1 cellular context compared by ENCODE assay signal in the genomic region with DNA sequence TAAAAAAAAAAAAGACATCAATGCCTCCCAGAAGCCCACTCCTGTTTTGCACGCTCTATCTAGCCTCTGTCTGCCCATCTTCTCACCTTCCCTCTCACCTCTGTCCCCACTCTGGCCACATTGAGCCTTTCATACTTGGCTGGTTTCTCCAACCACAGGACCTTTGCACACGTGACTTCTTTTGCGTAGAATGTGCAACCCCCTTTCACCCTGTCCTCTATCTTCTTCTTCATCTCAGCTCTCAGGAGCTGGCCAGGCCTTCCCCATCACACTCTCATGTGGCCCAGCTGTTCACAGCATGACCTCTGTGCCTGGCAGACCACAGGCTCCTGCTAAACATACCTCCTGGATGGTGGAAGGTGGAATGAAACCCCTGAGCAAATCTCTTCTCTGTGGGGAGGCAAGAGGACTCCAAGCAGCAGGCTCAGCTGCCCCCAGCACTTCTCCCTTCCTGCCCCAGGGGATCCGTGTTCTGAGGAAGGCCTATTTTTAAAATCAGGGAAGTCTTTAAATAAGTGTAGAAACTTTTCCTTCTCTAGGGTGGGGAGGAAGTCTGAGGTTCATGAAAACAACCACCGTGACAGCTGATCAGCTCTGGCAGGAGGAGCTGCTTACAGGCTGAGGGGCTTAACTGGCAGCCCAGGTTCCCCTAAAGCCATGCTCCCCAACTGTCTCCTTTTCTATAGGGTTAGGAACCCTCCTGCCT.
A peak's percentile ranks its signal among the peaks of the same experiment; 100 is the strongest.
TF ChIP-seq lines count a peak whose summit lies in the region.

No MANE protein-coding gene starts in this region.

TF ChIP-seq in GM12878, 131 proteins besides CTCF, POLR2A, EP300 and RAD21 (continued from another document and continues in another):
- TF ChIP-seq, protein P1, sequence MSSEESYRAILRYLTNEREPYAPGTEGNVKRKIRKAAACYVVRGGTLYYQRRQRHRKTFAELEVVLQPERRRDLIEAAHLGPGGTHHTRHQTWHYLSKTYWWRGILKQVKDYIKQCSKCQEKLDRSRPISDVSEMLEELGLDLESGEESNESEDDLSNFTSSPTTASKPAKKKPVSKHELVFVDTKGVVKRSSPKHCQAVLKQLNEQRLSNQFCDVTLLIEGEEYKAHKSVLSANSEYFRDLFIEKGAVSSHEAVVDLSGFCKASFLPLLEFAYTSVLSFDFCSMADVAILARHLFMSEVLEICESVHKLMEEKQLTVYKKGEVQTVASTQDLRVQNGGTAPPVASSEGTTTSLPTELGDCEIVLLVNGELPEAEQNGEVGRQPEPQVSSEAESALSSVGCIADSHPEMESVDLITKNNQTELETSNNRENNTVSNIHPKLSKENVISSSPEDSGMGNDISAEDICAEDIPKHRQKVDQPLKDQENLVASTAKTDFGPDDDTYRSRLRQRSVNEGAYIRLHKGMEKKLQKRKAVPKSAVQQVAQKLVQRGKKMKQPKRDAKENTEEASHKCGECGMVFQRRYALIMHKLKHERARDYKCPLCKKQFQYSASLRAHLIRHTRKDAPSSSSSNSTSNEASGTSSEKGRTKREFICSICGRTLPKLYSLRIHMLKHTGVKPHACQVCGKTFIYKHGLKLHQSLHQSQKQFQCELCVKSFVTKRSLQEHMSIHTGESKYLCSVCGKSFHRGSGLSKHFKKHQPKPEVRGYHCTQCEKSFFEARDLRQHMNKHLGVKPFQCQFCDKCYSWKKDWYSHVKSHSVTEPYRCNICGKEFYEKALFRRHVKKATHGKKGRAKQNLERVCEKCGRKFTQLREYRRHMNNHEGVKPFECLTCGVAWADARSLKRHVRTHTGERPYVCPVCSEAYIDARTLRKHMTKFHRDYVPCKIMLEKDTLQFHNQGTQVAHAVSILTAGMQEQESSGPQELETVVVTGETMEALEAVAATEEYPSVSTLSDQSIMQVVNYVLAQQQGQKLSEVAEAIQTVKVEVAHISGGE (CRISPR knock-in tag; IDR thresholded peaks at IDR 0.05) = no peak
- peak; percentile 96 to 97 for TF ChIP-seq IKZF2 (IDR thresholded peaks at IDR 0.05)
- TF ChIP-seq, protein P2, sequence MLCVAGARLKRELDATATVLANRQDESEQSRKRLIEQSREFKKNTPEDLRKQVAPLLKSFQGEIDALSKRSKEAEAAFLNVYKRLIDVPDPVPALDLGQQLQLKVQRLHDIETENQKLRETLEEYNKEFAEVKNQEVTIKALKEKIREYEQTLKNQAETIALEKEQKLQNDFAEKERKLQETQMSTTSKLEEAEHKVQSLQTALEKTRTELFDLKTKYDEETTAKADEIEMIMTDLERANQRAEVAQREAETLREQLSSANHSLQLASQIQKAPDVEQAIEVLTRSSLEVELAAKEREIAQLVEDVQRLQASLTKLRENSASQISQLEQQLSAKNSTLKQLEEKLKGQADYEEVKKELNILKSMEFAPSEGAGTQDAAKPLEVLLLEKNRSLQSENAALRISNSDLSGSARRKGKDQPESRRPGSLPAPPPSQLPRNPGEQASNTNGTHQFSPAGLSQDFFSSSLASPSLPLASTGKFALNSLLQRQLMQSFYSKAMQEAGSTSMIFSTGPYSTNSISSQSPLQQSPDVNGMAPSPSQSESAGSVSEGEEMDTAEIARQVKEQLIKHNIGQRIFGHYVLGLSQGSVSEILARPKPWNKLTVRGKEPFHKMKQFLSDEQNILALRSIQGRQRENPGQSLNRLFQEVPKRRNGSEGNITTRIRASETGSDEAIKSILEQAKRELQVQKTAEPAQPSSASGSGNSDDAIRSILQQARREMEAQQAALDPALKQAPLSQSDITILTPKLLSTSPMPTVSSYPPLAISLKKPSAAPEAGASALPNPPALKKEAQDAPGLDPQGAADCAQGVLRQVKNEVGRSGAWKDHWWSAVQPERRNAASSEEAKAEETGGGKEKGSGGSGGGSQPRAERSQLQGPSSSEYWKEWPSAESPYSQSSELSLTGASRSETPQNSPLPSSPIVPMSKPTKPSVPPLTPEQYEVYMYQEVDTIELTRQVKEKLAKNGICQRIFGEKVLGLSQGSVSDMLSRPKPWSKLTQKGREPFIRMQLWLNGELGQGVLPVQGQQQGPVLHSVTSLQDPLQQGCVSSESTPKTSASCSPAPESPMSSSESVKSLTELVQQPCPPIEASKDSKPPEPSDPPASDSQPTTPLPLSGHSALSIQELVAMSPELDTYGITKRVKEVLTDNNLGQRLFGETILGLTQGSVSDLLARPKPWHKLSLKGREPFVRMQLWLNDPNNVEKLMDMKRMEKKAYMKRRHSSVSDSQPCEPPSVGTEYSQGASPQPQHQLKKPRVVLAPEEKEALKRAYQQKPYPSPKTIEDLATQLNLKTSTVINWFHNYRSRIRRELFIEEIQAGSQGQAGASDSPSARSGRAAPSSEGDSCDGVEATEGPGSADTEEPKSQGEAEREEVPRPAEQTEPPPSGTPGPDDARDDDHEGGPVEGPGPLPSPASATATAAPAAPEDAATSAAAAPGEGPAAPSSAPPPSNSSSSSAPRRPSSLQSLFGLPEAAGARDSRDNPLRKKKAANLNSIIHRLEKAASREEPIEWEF (IDR thresholded peaks at IDR 0.05; ENCODE audit: insufficient replicate concordance, low read depth, low read length) = peak; percentile 1
- TF ChIP-seq, protein P3, sequence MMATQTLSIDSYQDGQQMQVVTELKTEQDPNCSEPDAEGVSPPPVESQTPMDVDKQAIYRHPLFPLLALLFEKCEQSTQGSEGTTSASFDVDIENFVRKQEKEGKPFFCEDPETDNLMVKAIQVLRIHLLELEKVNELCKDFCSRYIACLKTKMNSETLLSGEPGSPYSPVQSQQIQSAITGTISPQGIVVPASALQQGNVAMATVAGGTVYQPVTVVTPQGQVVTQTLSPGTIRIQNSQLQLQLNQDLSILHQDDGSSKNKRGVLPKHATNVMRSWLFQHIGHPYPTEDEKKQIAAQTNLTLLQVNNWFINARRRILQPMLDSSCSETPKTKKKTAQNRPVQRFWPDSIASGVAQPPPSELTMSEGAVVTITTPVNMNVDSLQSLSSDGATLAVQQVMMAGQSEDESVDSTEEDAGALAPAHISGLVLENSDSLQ (IDR thresholded peaks at IDR 0.05) = peak; percentile 37
- no peak for TF ChIP-seq ASH2L (IDR thresholded peaks at IDR 0.05; ENCODE audit: borderline replicate concordance, low read depth)
- TF ChIP-seq, protein P4, sequence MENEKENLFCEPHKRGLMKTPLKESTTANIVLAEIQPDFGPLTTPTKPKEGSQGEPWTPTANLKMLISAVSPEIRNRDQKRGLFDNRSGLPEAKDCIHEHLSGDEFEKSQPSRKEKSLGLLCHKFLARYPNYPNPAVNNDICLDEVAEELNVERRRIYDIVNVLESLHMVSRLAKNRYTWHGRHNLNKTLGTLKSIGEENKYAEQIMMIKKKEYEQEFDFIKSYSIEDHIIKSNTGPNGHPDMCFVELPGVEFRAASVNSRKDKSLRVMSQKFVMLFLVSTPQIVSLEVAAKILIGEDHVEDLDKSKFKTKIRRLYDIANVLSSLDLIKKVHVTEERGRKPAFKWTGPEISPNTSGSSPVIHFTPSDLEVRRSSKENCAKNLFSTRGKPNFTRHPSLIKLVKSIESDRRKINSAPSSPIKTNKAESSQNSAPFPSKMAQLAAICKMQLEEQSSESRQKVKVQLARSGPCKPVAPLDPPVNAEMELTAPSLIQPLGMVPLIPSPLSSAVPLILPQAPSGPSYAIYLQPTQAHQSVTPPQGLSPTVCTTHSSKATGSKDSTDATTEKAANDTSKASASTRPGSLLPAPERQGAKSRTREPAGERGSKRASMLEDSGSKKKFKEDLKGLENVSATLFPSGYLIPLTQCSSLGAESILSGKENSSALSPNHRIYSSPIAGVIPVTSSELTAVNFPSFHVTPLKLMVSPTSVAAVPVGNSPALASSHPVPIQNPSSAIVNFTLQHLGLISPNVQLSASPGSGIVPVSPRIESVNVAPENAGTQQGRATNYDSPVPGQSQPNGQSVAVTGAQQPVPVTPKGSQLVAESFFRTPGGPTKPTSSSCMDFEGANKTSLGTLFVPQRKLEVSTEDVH (IDR thresholded peaks at IDR 0.05; ENCODE audit: low read depth, partially characterized antibody) = peak; percentile 39
- TF ChIP-seq SIN3A (IDR thresholded peaks at IDR 0.05; ENCODE audit: low read depth, low read length) = 0 out of 2 replicates have a peak, but pooled peaks have one; percentile 71
- TF ChIP-seq STAT1 (conservative IDR thresholded peaks at IDR 0.05) = no peak; the same call in 1 of the 2 replicates
- peak; percentile 40; the same call in 1 of the 3 replicates for TF ChIP-seq POU2F2 (IDR thresholded peaks at IDR 0.05; ENCODE audit: borderline replicate concordance, low read depth, low read length)
- TF ChIP-seq MXI1 (IDR thresholded peaks at IDR 0.05; ENCODE audit: low read depth, low read length) = peak; percentile 64
- TF ChIP-seq SP1 (IDR thresholded peaks at IDR 0.05; ENCODE audit: low read depth, low read length) = no peak
- TF ChIP-seq DPF2 (IDR thresholded peaks at IDR 0.05) = peak; percentile 61; the same call in 1 of the 2 replicates
- TF ChIP-seq PML (IDR thresholded peaks at IDR 0.05; ENCODE audit: low read length) = peak; percentile 26
- peak; percentile 18; the same call in 1 of the 2 replicates for TF ChIP-seq TCF3 (IDR thresholded peaks at IDR 0.05; ENCODE audit: borderline replicate concordance, insufficient read depth, low read depth, low read length)
- peak; percentile 63 for TF ChIP-seq CREB1 (IDR thresholded peaks at IDR 0.05; ENCODE audit: low read depth)
- no peak for TF ChIP-seq CBX3 (IDR thresholded peaks at IDR 0.05; ENCODE audit: borderline replicate concordance, low read depth)
- TF ChIP-seq MEF2A (IDR thresholded peaks at IDR 0.05; ENCODE audit: insufficient read depth, low read depth, low read length) = 0 out of 2 replicates have a peak, but pooled peaks have one; percentile 16
- TF ChIP-seq, protein P5, sequence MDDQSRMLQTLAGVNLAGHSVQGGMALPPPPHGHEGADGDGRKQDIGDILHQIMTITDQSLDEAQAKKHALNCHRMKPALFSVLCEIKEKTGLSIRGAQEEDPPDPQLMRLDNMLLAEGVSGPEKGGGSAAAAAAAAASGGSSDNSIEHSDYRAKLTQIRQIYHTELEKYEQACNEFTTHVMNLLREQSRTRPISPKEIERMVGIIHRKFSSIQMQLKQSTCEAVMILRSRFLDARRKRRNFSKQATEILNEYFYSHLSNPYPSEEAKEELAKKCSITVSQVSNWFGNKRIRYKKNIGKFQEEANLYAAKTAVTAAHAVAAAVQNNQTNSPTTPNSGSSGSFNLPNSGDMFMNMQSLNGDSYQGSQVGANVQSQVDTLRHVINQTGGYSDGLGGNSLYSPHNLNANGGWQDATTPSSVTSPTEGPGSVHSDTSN (IDR thresholded peaks at IDR 0.05; ENCODE audit: insufficient replicate concordance, low read depth, low read length) = peak; percentile 12
- TF ChIP-seq, protein P6, sequence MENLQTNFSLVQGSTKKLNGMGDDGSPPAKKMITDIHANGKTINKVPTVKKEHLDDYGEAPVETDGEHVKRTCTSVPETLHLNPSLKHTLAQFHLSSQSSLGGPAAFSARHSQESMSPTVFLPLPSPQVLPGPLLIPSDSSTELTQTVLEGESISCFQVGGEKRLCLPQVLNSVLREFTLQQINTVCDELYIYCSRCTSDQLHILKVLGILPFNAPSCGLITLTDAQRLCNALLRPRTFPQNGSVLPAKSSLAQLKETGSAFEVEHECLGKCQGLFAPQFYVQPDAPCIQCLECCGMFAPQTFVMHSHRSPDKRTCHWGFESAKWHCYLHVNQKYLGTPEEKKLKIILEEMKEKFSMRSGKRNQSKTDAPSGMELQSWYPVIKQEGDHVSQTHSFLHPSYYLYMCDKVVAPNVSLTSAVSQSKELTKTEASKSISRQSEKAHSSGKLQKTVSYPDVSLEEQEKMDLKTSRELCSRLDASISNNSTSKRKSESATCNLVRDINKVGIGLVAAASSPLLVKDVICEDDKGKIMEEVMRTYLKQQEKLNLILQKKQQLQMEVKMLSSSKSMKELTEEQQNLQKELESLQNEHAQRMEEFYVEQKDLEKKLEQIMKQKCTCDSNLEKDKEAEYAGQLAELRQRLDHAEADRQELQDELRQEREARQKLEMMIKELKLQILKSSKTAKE (IDR thresholded peaks at IDR 0.05; ENCODE audit: low read depth, poor library complexity, severe bottlenecking) = peak; percentile 86
- peak; percentile 43; the same call in 1 of the 2 replicates for TF ChIP-seq MTA3 (IDR thresholded peaks at IDR 0.05; ENCODE audit: borderline replicate concordance, low read length)
- peak; percentile 57; the same call in 1 of the 2 replicates for TF ChIP-seq POLR2AphosphoS5 (IDR thresholded peaks at IDR 0.05; ENCODE audit: low read length)
- TF ChIP-seq SRF (IDR thresholded peaks at IDR 0.05; ENCODE audit: low read depth in 2 of 2, low read length in 2 of 2) = no peak
- TF ChIP-seq CHD1 (IDR thresholded peaks at IDR 0.05; ENCODE audit: low read depth, low read length) = no peak
- TF ChIP-seq RELA (IDR thresholded peaks at IDR 0.05; ENCODE audit: borderline replicate concordance, partially characterized antibody) = peak; percentile 74
- 0 out of 2 replicates have a peak, but pooled peaks have one; percentile 15 for TF ChIP-seq RB1 (IDR thresholded peaks at IDR 0.05; ENCODE audit: borderline replicate concordance)
- 0 out of 2 replicates have a peak, but pooled peaks have one; percentile 36 for TF ChIP-seq BCL11A (IDR thresholded peaks at IDR 0.05; ENCODE audit: low read depth, low read length)
- TF ChIP-seq, protein P7, sequence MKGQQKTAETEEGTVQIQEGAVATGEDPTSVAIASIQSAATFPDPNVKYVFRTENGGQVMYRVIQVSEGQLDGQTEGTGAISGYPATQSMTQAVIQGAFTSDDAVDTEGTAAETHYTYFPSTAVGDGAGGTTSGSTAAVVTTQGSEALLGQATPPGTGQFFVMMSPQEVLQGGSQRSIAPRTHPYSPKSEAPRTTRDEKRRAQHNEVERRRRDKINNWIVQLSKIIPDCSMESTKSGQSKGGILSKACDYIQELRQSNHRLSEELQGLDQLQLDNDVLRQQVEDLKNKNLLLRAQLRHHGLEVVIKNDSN (IDR thresholded peaks at IDR 0.05; ENCODE audit: borderline replicate concordance, extremely low read length, insufficient read depth, low read depth, low read length) = peak; percentile 76
- TF ChIP-seq IKZF1 (conservative IDR thresholded peaks at IDR 0.05) = peak; percentile 98
- 0 out of 2 replicates have a peak, but pooled peaks have one; percentile 19 for TF ChIP-seq CBX5 (IDR thresholded peaks at IDR 0.05; ENCODE audit: low read depth)
- TF ChIP-seq, protein P8, sequence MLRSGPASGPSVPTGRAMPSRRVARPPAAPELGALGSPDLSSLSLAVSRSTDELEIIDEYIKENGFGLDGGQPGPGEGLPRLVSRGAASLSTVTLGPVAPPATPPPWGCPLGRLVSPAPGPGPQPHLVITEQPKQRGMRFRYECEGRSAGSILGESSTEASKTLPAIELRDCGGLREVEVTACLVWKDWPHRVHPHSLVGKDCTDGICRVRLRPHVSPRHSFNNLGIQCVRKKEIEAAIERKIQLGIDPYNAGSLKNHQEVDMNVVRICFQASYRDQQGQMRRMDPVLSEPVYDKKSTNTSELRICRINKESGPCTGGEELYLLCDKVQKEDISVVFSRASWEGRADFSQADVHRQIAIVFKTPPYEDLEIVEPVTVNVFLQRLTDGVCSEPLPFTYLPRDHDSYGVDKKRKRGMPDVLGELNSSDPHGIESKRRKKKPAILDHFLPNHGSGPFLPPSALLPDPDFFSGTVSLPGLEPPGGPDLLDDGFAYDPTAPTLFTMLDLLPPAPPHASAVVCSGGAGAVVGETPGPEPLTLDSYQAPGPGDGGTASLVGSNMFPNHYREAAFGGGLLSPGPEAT (IDR thresholded peaks at IDR 0.05; ENCODE audit: low read depth) = peak; percentile 94
- TF ChIP-seq KLF5 (IDR thresholded peaks at IDR 0.05; ENCODE audit: partially characterized antibody) = peak; percentile 28
- no peak for TF ChIP-seq BRCA1 (IDR thresholded peaks at IDR 0.05; ENCODE audit: low read depth, low read length)
- TF ChIP-seq NR2F1 (conservative IDR thresholded peaks at IDR 0.05) = peak; percentile 98
- TF ChIP-seq MTA2 (IDR thresholded peaks at IDR 0.05; ENCODE audit: low read depth) = peak; percentile 84
- no peak for TF ChIP-seq EGR1 (IDR thresholded peaks at IDR 0.05; ENCODE audit: borderline replicate concordance in 1 of 2, low read depth in 2 of 2, low read length in 2 of 2)
- peak; percentile 63; the same call in 1 of the 2 replicates for TF ChIP-seq CBFB (IDR thresholded peaks at IDR 0.05; ENCODE audit: low read depth)
- peak; percentile 54; the same call in 1 of the 2 replicates for TF ChIP-seq CREM (IDR thresholded peaks at IDR 0.05; ENCODE audit: low read depth)
